8 cellular contexts compared by ENCODE assay signal in genomic region chr22:29154364-29155048, GRCh38. TPM values are rescaled to one million over a fixed set of nuclear protein-coding genes. Genes with fewer than 3 reads are reported as not detected.
DNase-seq lines count a peak whose midpoint lies in the region; ATAC-seq, FAIRE-seq and TF ChIP-seq lines count a peak whose summit lies in the region.

No MANE protein-coding gene starts in this region.

- H3K27me3 ChIP-seq in DOHH2 (ENCODE audit: control insufficient read depth, low read length) (peaks cover 18% of the 10 kb centered on the region; the same call in 1 of the 2 replicates), thoracic aorta (replicated peaks; ENCODE audit: insufficient read depth) (no peaks in the 10 kb centered on the region)

- H3K4me1 ChIP-seq in DOHH2 (ENCODE audit: control insufficient read depth, low read length): no peaks in the 10 kb centered on the region
- H3K4me1 ChIP-seq in thoracic aorta (ENCODE audit: control insufficient read depth in 1 of 2, low read depth in 2 of 2): peaks cover 11 to 35% of the 10 kb centered on the region in 2 donors

- H3K27ac ChIP-seq in DOHH2 (ENCODE audit: low read depth, low read length) (no peak overlapping the region), thoracic aorta (no peak overlapping the region)

- FAIRE-seq in frontal cortex (lab: Jason Lieb, UNC): no peak

- TF ChIP-seq CTCF in DOHH2 (IDR thresholded peaks at IDR 0.05; ENCODE audit: low read depth, low read length, poor library complexity, severe bottlenecking): peak; percentile 96
- TF ChIP-seq CTCF in thoracic aorta (IDR thresholded peaks at IDR 0.05): peak; percentile 95

- no peaks in the 10 kb centered on the region for H3K36me3 ChIP-seq in DOHH2 (ENCODE audit: control insufficient read depth, low read length)
- H3K36me3 ChIP-seq in thoracic aorta: no peaks in the 10 kb centered on the region

- H3K9me3 ChIP-seq in DOHH2 (ENCODE audit: control insufficient read depth, insufficient read depth, low read length) (no peaks in the 10 kb centered on the region), thoracic aorta (no peaks in the 10 kb centered on the region)

- no peak overlapping the region for H3K4me3 ChIP-seq in DOHH2 (ENCODE audit: low read length)
- peak overlapping the region; percentile 60 for H3K4me3 ChIP-seq in thoracic aorta

- no peaks in the 10 kb centered on the region for H3K9me2 ChIP-seq in DOHH2 (replicated peaks; ENCODE audit: control insufficient read depth, low read length)

- H3F3A ChIP-seq in DOHH2 (ENCODE audit: control insufficient read depth, insufficient read depth): no peaks in the 10 kb centered on the region

- no peaks in the 10 kb centered on the region for H4K20me1 ChIP-seq in DOHH2 (ENCODE audit: control insufficient read depth, insufficient read depth, low read depth, low read length)

- H3K4me2 ChIP-seq in DOHH2 (ENCODE audit: low read length): no peak overlapping the region

- H3K79me2 ChIP-seq in DOHH2 (ENCODE audit: control insufficient read depth, low read length): no peaks in the 10 kb centered on the region

- peak; percentile 85 for DNase-seq in HuH-7.5 (ENCODE audit: low spot score)
- DNase-seq in SHP77 (lab: John Stamatoyannopoulos, UW): peak; percentile 39 to 70
- peak; percentile 34 for DNase-seq in activated gamma-delta T cell (lab: John Stamatoyannopoulos, UW)
- DNase-seq in frontal cortex (ENCODE audit: low spot score in 2 of 2): peak; percentile 57 to 74
- peak; percentile 50 for DNase-seq in occipital lobe (lab: John Stamatoyannopoulos, UW)
- DNase-seq in thoracic aorta (ENCODE audit: low spot score): peak; percentile 25

- no peak for ATAC-seq in thoracic aorta (ENCODE audit: insufficient number of reproducible peaks, low FRiP score, low read depth)
- ATAC-seq in GM19351 (IDR thresholded peaks at IDR 0.05; ENCODE audit: unreplicated experiment): no peak

RNA-seq across cellular contexts. Expression of gene EMID1, which starts 51.2 kb away (rescaled TPM):
- 33.8 TPM for total RNA-seq in frontal cortex
- 31.8 TPM for total RNA-seq in occipital lobe
- under 1 TPM in 1 of 2 donors, not detected in 1; 0.27 TPM for total RNA-seq in thoracic aorta

Comparison
In these comparisons a context has a peak if more than half of its experiments do, and no peak if none do; other contexts are left out.
1. DNase-seq: peak in every context shown above with its lines; median percentile 85 in HuH-7.5; 66 in frontal cortex; 54 in SHP77; 50 in occipital lobe; 34 in activated gamma-delta T cell; 25 in thoracic aorta.
2. RNA of gene EMID1, which starts 51.2 kb away (total RNA-seq): 33.8 TPM in frontal cortex (single experiment) and 31.8 TPM in occipital lobe (single experiment); 0.27 TPM in thoracic aorta; every median in the first group is over 10 times any median in the second.